In genomic region chr13:52954838-52955237, GRCh38 we compare ENCODE assay signal across 16 cellular contexts.
"Had no signal": no experiment of that assay in that cellular context is flagged by ENCODE, and none has a peak within 500 bp of the region (broad histone marks: within the 10 kb centered on the region; RNA-seq: fewer than 3 reads in every experiment).

No MANE protein-coding gene starts in this region.

- H3K27ac Mint-ChIP-seq: activated naive CD4-positive, alpha-beta T cell treated with anti-CD3 and anti-CD28 coated beads, Interleukin-2, amount 50 U/mL, for 72 hours; dendritic cell treated with granulocyte-macrophage colony-stimulating factor and Interleukin-4, amounts not matched to agents 40 ng/mL and 50 ng/mL, for 4 days; naive thymus-derived CD4-positive, alpha-beta T cell had no signal

- H3K27me3 ChIP-seq: foreskin keratinocyte, upper lobe of left lung had no signal

- H3K4me1 Mint-ChIP-seq: naive thymus-derived CD4-positive, alpha-beta T cell had no signal

- H3K4me3 Mint-ChIP-seq: dendritic cell treated with granulocyte-macrophage colony-stimulating factor and Interleukin-4, amounts not matched to agents 40 ng/mL and 50 ng/mL, for 4 days; naive thymus-derived CD4-positive, alpha-beta T cell had no signal

- H3K9me3 Mint-ChIP-seq: activated naive CD4-positive, alpha-beta T cell treated with anti-CD3 and anti-CD28 coated beads, Interleukin-2, amount 50 U/mL, for 72 hours; dendritic cell treated with granulocyte-macrophage colony-stimulating factor and Interleukin-4, amounts not matched to agents 40 ng/mL and 50 ng/mL, for 4 days had no signal

- H3K36me3 ChIP-seq: upper lobe of left lung had no signal

- H3K4me1 ChIP-seq: foreskin keratinocyte had no signal

- H3K27ac ChIP-seq: foreskin keratinocyte, upper lobe of left lung had no signal

- H3K36me3 Mint-ChIP-seq: activated naive CD4-positive, alpha-beta T cell treated with anti-CD3 and anti-CD28 coated beads, Interleukin-2, amount 50 U/mL, for 72 hours; brain; naive thymus-derived CD4-positive, alpha-beta T cell had no signal

- DNase-seq: activated gamma-delta T cell treated with Interleukin-2 at 50 U/mL for 16 hours; activated T-cell treated with anti-CD3 and anti-CD28 coated beads, Interleukin-2, amount 50 U/mL, for 1 hour; aorta; caudate nucleus; effector CD8-positive, alpha-beta T cell; foreskin keratinocyte; left colon; naive thymus-derived CD4-positive, alpha-beta T cell; stimulated activated CD4-positive, alpha-beta T cell treated with anti-CD3 and anti-CD28 coated beads, Interleukin-4, amount 100 ng/mL, for 24 hours; stimulated activated naive CD4-positive, alpha-beta T cell treated with Interleukin-2 at 50 U/mL for 16 hours; T-helper 9 cell; upper lobe of left lung had no signal

- H3K9me3 ChIP-seq: upper lobe of left lung had no signal

- H3K4me3 ChIP-seq: lung, upper lobe of left lung had no signal
